Comparison of ENCODE assay signal across 22 cellular contexts in genomic region chr16:8644151-8644512, GRCh38. TPM values are rescaled to one million over a fixed set of nuclear protein-coding genes. Genes with fewer than 3 reads are reported as not detected.
DNase-seq lines count a peak whose midpoint lies in the region; ATAC-seq and TF ChIP-seq lines count a peak whose summit lies in the region.
"Had no signal": no experiment of that assay in that cellular context is flagged by ENCODE, and none has a peak within 500 bp of the region (broad histone marks: within the 10 kb centered on the region; RNA-seq: fewer than 3 reads in every experiment).

No MANE protein-coding gene starts in this region.

- H3K4me3 ChIP-seq in NB4 (ENCODE audit: low read depth, low read length) (peak overlapping the region; percentile 27), brain microvascular endothelial cell (ENCODE audit: low read depth, low read length) (no peak overlapping the region)
- H3K4me3 ChIP-seq: ascending aorta, SJCRH30, transverse colon had no signal

- TF ChIP-seq POLR2A in NB4 (IDR thresholded peaks at IDR 0.05; ENCODE audit: extremely low read depth, insufficient read length) = no peak

- H3K4me3 Mint-ChIP-seq in activated CD4-positive, alpha-beta memory T cell treated with anti-CD3 and anti-CD28 coated beads, Interleukin-2, amount 10 ng/mL, durations not matched to agents 7 days and 5 days = no peak overlapping the region
- H3K4me3 Mint-ChIP-seq in activated CD4-positive, alpha-beta memory T cell treated with anti-CD3 and anti-CD28 coated beads for 36 hours = no peak overlapping the region
- H3K4me3 Mint-ChIP-seq in effector memory CD8-positive, alpha-beta T cell = no peak overlapping the region

- H3K9me3 Mint-ChIP-seq in activated CD4-positive, alpha-beta memory T cell treated with anti-CD3 and anti-CD28 coated beads, Interleukin-2, amount 10 ng/mL, durations not matched to agents 7 days and 5 days = no peaks in the 10 kb centered on the region
- H3K9me3 Mint-ChIP-seq in activated CD4-positive, alpha-beta memory T cell treated with anti-CD3 and anti-CD28 coated beads for 36 hours = no peaks in the 10 kb centered on the region
- no peaks in the 10 kb centered on the region for H3K9me3 Mint-ChIP-seq in effector memory CD8-positive, alpha-beta T cell

- H3K27me3 ChIP-seq in brain microvascular endothelial cell (replicated peaks) = no peaks in the 10 kb centered on the region
- H3K27me3 ChIP-seq: ascending aorta, heart left ventricle, SJCRH30, transverse colon had no signal

- H3K4me1 Mint-ChIP-seq in activated CD4-positive, alpha-beta memory T cell treated with anti-CD3 and anti-CD28 coated beads, Interleukin-2, amount 10 ng/mL, durations not matched to agents 7 days and 5 days = peaks cover 17% of the 10 kb centered on the region
- peaks cover 10% of the 10 kb centered on the region for H3K4me1 Mint-ChIP-seq in activated CD4-positive, alpha-beta memory T cell treated with anti-CD3 and anti-CD28 coated beads for 36 hours (ENCODE audit: low read depth)
- peaks cover 4 to 9% of the 10 kb centered on the region in 2 donors for H3K4me1 Mint-ChIP-seq in effector memory CD8-positive, alpha-beta T cell (ENCODE audit: low read depth in 2 of 2)

- CTCF ChIA-PET in activated CD4-positive, alpha-beta memory T cell treated with anti-CD3 and anti-CD28 coated beads, Interleukin-2, amount 10 ng/mL, durations not matched to agents 7 days and 5 days (lab: Charles Lee) = interaction anchor here (0.8 to 1.5 kb wide), 4 partner anchors 10 to 292 kb away, joined by 3 to 4 read pairs (median 4); no protein-coding TSS in a partner anchor
- CTCF ChIA-PET in activated CD4-positive, alpha-beta memory T cell treated with anti-CD3 and anti-CD28 coated beads for 36 hours (lab: Charles Lee) = interaction anchor here (2.0 to 2.3 kb wide), 2 partner anchors 10 to 77 kb away, joined by 5 to 7 read pairs; no protein-coding TSS in a partner anchor

- peaks cover 74% of the 10 kb centered on the region for H3K36me3 ChIP-seq in brain microvascular endothelial cell (replicated peaks)

- POLR2A ChIA-PET in activated CD4-positive, alpha-beta memory T cell treated with anti-CD3 and anti-CD28 coated beads, Interleukin-2, amount 10 ng/mL, durations not matched to agents 7 days and 5 days (lab: Charles Lee) = interaction anchor here (1.3 kb wide), 1 partner anchor 225 kb away, joined by 5 read pairs; the partner anchor contains the start of gene CARHSP1
- POLR2A ChIA-PET in activated CD4-positive, alpha-beta memory T cell treated with anti-CD3 and anti-CD28 coated beads for 36 hours (lab: Charles Lee) = no interaction called here

- in situ Hi-C loops in brain microvascular endothelial cell (cut with HindIII; ENCODE audit: low pct_ligation_motif_present, low sequenced_read_pairs) = no loop called here

- no peak overlapping the region for H3K27ac ChIP-seq in brain microvascular endothelial cell
- H3K27ac ChIP-seq: C4-2B, SJCRH30 had no signal

- ATAC-seq in effector memory CD8-positive, alpha-beta T cell (replicated peaks) = no peak
- ATAC-seq in sciatic nerve (peak; percentile 13), HG03342 (IDR thresholded peaks at IDR 0.05; ENCODE audit: unreplicated experiment) (no peak)
- ATAC-seq: activated CD4-positive, CD25-positive, alpha-beta regulatory T cell treated with anti-CD3 and anti-CD28 coated beads, Interleukin-2, amount 50 U/mL, for 24 hours had no signal

- intact Hi-C loops in activated CD4-positive, alpha-beta memory T cell treated with anti-CD3 and anti-CD28 coated beads for 36 hours (cut with micrococcal nuclease) = no loop called here
- intact Hi-C loops in sciatic nerve (cut with DNase I) = no loop called here

- H3K27ac Mint-ChIP-seq in activated CD4-positive, alpha-beta memory T cell treated with anti-CD3 and anti-CD28 coated beads, Interleukin-2, amount 10 ng/mL, durations not matched to agents 7 days and 5 days = peak overlapping the region; percentile 75
- no peak overlapping the region for H3K27ac Mint-ChIP-seq in activated CD4-positive, alpha-beta memory T cell treated with anti-CD3 and anti-CD28 coated beads for 36 hours
- peak overlapping the region; percentile 63 to 86 for H3K27ac Mint-ChIP-seq in effector memory CD8-positive, alpha-beta T cell

- H3K36me3 Mint-ChIP-seq in activated CD4-positive, alpha-beta memory T cell treated with anti-CD3 and anti-CD28 coated beads, Interleukin-2, amount 10 ng/mL, durations not matched to agents 7 days and 5 days (ENCODE audit: low read depth) = peaks cover 62% of the 10 kb centered on the region
- peaks cover 65% of the 10 kb centered on the region for H3K36me3 Mint-ChIP-seq in activated CD4-positive, alpha-beta memory T cell treated with anti-CD3 and anti-CD28 coated beads for 36 hours
- peaks cover 61% of the 10 kb centered on the region for H3K36me3 Mint-ChIP-seq in effector memory CD8-positive, alpha-beta T cell (ENCODE audit: insufficient read depth)

- DNase-seq in activated CD4-positive, alpha-beta memory T cell treated with anti-CD3 and anti-CD28 coated beads, Interleukin-2, amount 10 ng/mL, durations not matched to agents 7 days and 5 days = no peak
- DNase-seq in activated CD4-positive, alpha-beta memory T cell treated with anti-CD3 and anti-CD28 coated beads for 36 hours = no peak
- DNase-seq in NB4 (ENCODE audit: low read depth) (peak; percentile 93), sciatic nerve (ENCODE audit: low spot score) (no peak), brain microvascular endothelial cell (no peak), LoVo (ENCODE audit: low spot score) (no peak)
- no peak for DNase-seq in effector memory CD8-positive, alpha-beta T cell
- DNase-seq: activated CD8-positive, alpha-beta memory T cell treated with anti-CD3 and anti-CD28 coated beads, Interleukin-2, amount 50 U/mL, for 48 hours; mesenchymal stem cell; NCI-H2029; NCI-H510A; SJCRH30; stimulated activated naive CD8-positive, alpha-beta T cell treated with anti-CD3 and anti-CD28 coated beads, Interleukin-15, Interleukin-2, amounts not matched to agents 100 U/mL and 50 U/mL, for 24 hours; transverse colon had no signal

- TF ChIP-seq CTCF in NB4 (IDR thresholded peaks at IDR 0.05; ENCODE audit: low read depth, low read length) = peak; percentile 13
- TF ChIP-seq CTCF in brain microvascular endothelial cell (IDR thresholded peaks at IDR 0.05; ENCODE audit: low read depth, low read length, missing control alignments) = no peak

- no peaks in the 10 kb centered on the region for H3K27me3 Mint-ChIP-seq in activated CD4-positive, alpha-beta memory T cell treated with anti-CD3 and anti-CD28 coated beads, Interleukin-2, amount 10 ng/mL, durations not matched to agents 7 days and 5 days
- no peaks in the 10 kb centered on the region for H3K27me3 Mint-ChIP-seq in activated CD4-positive, alpha-beta memory T cell treated with anti-CD3 and anti-CD28 coated beads for 36 hours
- H3K27me3 Mint-ChIP-seq in effector memory CD8-positive, alpha-beta T cell = no peaks in the 10 kb centered on the region

RNA-seq across cellular contexts. Expression of gene METTL22, which starts 22.6 kb away (rescaled TPM):
- 10 to 100 TPM; 25.7 to 27.6 TPM for total RNA-seq in activated CD4-positive, alpha-beta memory T cell treated with anti-CD3 and anti-CD28 coated beads, Interleukin-2, amount 10 ng/mL, durations not matched to agents 7 days and 5 days
- 10 to 100 TPM; 26.4 to 30.8 TPM for total RNA-seq in activated CD4-positive, alpha-beta memory T cell treated with anti-CD3 and anti-CD28 coated beads for 36 hours
- total RNA-seq in sciatic nerve = 40.6 TPM

RNA-seq across cellular contexts. Expression of gene ABAT, which starts 30.3 kb away (rescaled TPM):
- 1 to 10 TPM; 5.5 to 5.9 TPM for total RNA-seq in activated CD4-positive, alpha-beta memory T cell treated with anti-CD3 and anti-CD28 coated beads, Interleukin-2, amount 10 ng/mL, durations not matched to agents 7 days and 5 days
- 10 to 100 TPM in 1 of 2 experiments, 1 to 10 TPM in 1; 8.7 to 10.0 TPM for total RNA-seq in activated CD4-positive, alpha-beta memory T cell treated with anti-CD3 and anti-CD28 coated beads for 36 hours
- total RNA-seq in sciatic nerve = 24.2 TPM

RNA-seq across cellular contexts. Expression of gene TMEM114, which starts 53.8 kb away (rescaled TPM):
- not detected for total RNA-seq in activated CD4-positive, alpha-beta memory T cell treated with anti-CD3 and anti-CD28 coated beads, Interleukin-2, amount 10 ng/mL, durations not matched to agents 7 days and 5 days
- not detected for total RNA-seq in activated CD4-positive, alpha-beta memory T cell treated with anti-CD3 and anti-CD28 coated beads for 36 hours
- not detected for total RNA-seq in sciatic nerve
- total RNA-seq: ascending aorta, chondrocyte, heart left ventricle, M059J, renal cortical epithelial cell, SJCRH30, transverse colon had no signal
